16 cellular contexts compared by ENCODE assay signal in genomic region chr15:58459562-58459961, GRCh38. TPM values are rescaled to one million over a fixed set of nuclear protein-coding genes. Genes with fewer than 3 reads are reported as not detected.
DNase-seq lines count a peak whose midpoint lies in the region; ATAC-seq, FAIRE-seq and TF ChIP-seq lines count a peak whose summit lies in the region.
"Had no signal": no experiment of that assay in that cellular context is flagged by ENCODE, and none has a peak within 500 bp of the region (broad histone marks: within the 10 kb centered on the region; RNA-seq: fewer than 3 reads in every experiment).

No MANE protein-coding gene starts in this region.

- no peak overlapping the region for H3K4me2 ChIP-seq in mammary epithelial cell (ENCODE audit: insufficient read depth, low read depth, low read length)

- in situ Hi-C loops in mammary epithelial cell (cut with MboI; ENCODE audit: low sequenced_read_pairs in 2 of 2): no loop called here

- H3K27me3 ChIP-seq in breast epithelium (no peaks in the 10 kb centered on the region), mammary epithelial cell (ENCODE audit: insufficient read depth, low read length) (no peaks in the 10 kb centered on the region), mucosa of rectum (ENCODE audit: control insufficient read depth in 2 of 2, insufficient read depth in 2 of 2, low read length in 2 of 2) (no peaks in the 10 kb centered on the region), dorsolateral prefrontal cortex (no peaks in the 10 kb centered on the region)
- H3K27me3 ChIP-seq: ovary, Peyer's patch had no signal

- H4K20me1 ChIP-seq in mammary epithelial cell (ENCODE audit: insufficient read depth, low read length): no peaks in the 10 kb centered on the region

- no peak for FAIRE-seq in GM12891 (lab: Jason Lieb, UNC)
- FAIRE-seq: bronchial epithelial cell, G401.6 had no signal

- H3K79me2 ChIP-seq in mammary epithelial cell (ENCODE audit: insufficient read depth, low read length): no peaks in the 10 kb centered on the region

- no TSS peak for BruUV-seq in mammary epithelial cell (replicated peaks; lab: Mats Ljungman, UMichigan)

- no peak for DNase-seq in breast epithelium (ENCODE audit: low spot score in 2 of 2)
- DNase-seq in mammary epithelial cell: no peak
- peak; percentile 44 for DNase-seq in dermis blood vessel endothelial cell
- DNase-seq in GM12891 (ENCODE audit: insufficient read length, low spot score): no peak
- no peak for DNase-seq in hepatic stellate cell (ENCODE audit: low spot score)
- DNase-seq in dorsolateral prefrontal cortex: no peak
- DNase-seq: activated T-cell treated with anti-CD3 and anti-CD28 coated beads, Interleukin-2, amount 50 U/mL, for 72 hours; NCI-H1694 treated with DMSO at 0.1 percent for 48 hours; stimulated activated CD4-positive, alpha-beta T cell treated with anti-CD3 and anti-CD28 coated beads, Interleukin-2, amount 100 ng/mL, for 48 hours had no signal

- ATAC-seq in HG02610 (IDR thresholded peaks at IDR 0.05; ENCODE audit: unreplicated experiment): no peak
- ATAC-seq: activated T-cell treated with anti-CD3 and anti-CD28 coated beads, Interleukin-2, amount 50 U/mL, for 72 hours had no signal

- H3K27ac ChIP-seq in breast epithelium (peak overlapping the region; percentile 25 to 45), mammary epithelial cell (ENCODE audit: insufficient read depth, low read depth, low read length) (no peak overlapping the region), mucosa of rectum (ENCODE audit: low read depth in 2 of 2, low read length in 2 of 2) (peak overlapping the region; percentile 35 to 73), dorsolateral prefrontal cortex (peak overlapping the region in 27 of 59 donors; percentile 1 to 76 (median 43))
- H3K27ac ChIP-seq: ovary, VCaP had no signal

- no peaks in the 10 kb centered on the region for H3K9me3 ChIP-seq in breast epithelium
- no peaks in the 10 kb centered on the region for H3K9me3 ChIP-seq in mammary epithelial cell (replicated peaks; ENCODE audit: insufficient read depth, low read length)
- no peaks in the 10 kb centered on the region for H3K9me3 ChIP-seq in mucosa of rectum (ENCODE audit: control insufficient read depth in 2 of 2, low read length in 2 of 2)
- H3K9me3 ChIP-seq: ovary, Peyer's patch had no signal

- TF ChIP-seq CTCF in breast epithelium (IDR thresholded peaks at IDR 0.05) (no peak), mammary epithelial cell (conservative IDR thresholded peaks at IDR 0.05 in 1 of 2, IDR thresholded peaks at IDR 0.05 in 1 of 2; ENCODE audit: extremely low read depth in 1 of 2, insufficient read depth in 1 of 2, low read depth in 1 of 2, low read length in 2 of 2) (no peak), dorsolateral prefrontal cortex (IDR thresholded peaks at IDR 0.05 in 54 of 56, conservative IDR thresholded peaks at IDR 0.05 in 2 of 56; ENCODE audit: low read depth in 1 of 56, partially characterized antibody in 56 of 56) (no peak)

- no peak overlapping the region for H3K4me3 ChIP-seq in breast epithelium
- H3K4me3 ChIP-seq in mammary epithelial cell (replicated peaks in 1 of 3; ENCODE audit: insufficient read depth in 1 of 3, low read depth in 2 of 3, low read length in 3 of 3): no peak overlapping the region
- H3K4me3 ChIP-seq in mucosa of rectum (ENCODE audit: low read length in 2 of 2): no peak overlapping the region
- H3K4me3 ChIP-seq in dorsolateral prefrontal cortex: no peak overlapping the region
- H3K4me3 ChIP-seq: ovary, Peyer's patch had no signal

- H3K36me3 ChIP-seq in breast epithelium: no peaks in the 10 kb centered on the region
- H3K36me3 ChIP-seq in mammary epithelial cell (ENCODE audit: insufficient read depth, low read length): no peaks in the 10 kb centered on the region
- H3K36me3 ChIP-seq in mucosa of rectum (ENCODE audit: control insufficient read depth in 2 of 2, insufficient read depth in 2 of 2, low read length in 2 of 2): no peaks in the 10 kb centered on the region
- H3K36me3 ChIP-seq: ovary, Peyer's patch had no signal

- H3K4me1 ChIP-seq in breast epithelium: no peaks in the 10 kb centered on the region
- peaks cover 34% of the 10 kb centered on the region for H3K4me1 ChIP-seq in mammary epithelial cell (ENCODE audit: insufficient read depth, low read length)
- H3K4me1 ChIP-seq in mucosa of rectum (ENCODE audit: control insufficient read depth in 2 of 2, insufficient read depth in 2 of 2, low read length in 2 of 2): peaks cover 23 to 51% of the 10 kb centered on the region in 2 donors

- H3K9ac ChIP-seq in mammary epithelial cell (ENCODE audit: insufficient read depth, low read length): no peak overlapping the region
- H3K9ac ChIP-seq in mucosa of rectum (ENCODE audit: low read depth in 1 of 2, low read length in 2 of 2): no peak overlapping the region

- whole genome bisulfite sequencing in mammary epithelial cell (ENCODE audit: low coverage, missing lambda C conversion rate): 98% methylated on average over 5 of the region's 9 CpGs

- intact Hi-C loops in breast epithelium (cut with DNase I; ENCODE audit: low total_unique reads) (no loop called here), mammary epithelial cell (cut with micrococcal nuclease) (no loop called here), dorsolateral prefrontal cortex (cut with DNase I) (loop anchor here in 1 of 2 donors (10.0 kb wide), 1 partner anchor 55 kb away; no protein-coding TSS in a partner anchor)

- CTCF ChIA-PET in mammary epithelial cell (lab: Charles Lee; ENCODE audit: low non-redundant PET): no interaction called here

- TF ChIP-seq POLR2A in breast epithelium (IDR thresholded peaks at IDR 0.05): no peak
- TF ChIP-seq POLR2A in GM12891 (IDR thresholded peaks at IDR 0.05; ENCODE audit: low read depth, low read length): no peak

- H2AFZ ChIP-seq in mammary epithelial cell (ENCODE audit: low read depth, low read length): no peak overlapping the region

- dilution Hi-C loops in mammary epithelial cell (cut with HindIII; ENCODE audit: low sequenced_read_pairs): no loop called here

TF ChIP-seq in GM12891, 5 proteins besides CTCF, POLR2A, EP300 and RAD21:
- TF ChIP-seq POLR2AphosphoS5 (IDR thresholded peaks at IDR 0.05; ENCODE audit: low read depth, low read length) (no peak), PAX5 (IDR thresholded peaks at IDR 0.05; ENCODE audit: insufficient read depth, low read length, severe bottlenecking) (no peak), POU2F2 (IDR thresholded peaks at IDR 0.05; ENCODE audit: low read depth, low read length) (no peak), TAF1 (IDR thresholded peaks at IDR 0.05; ENCODE audit: low read depth, low read length) (no peak), SPI1 (IDR thresholded peaks at IDR 0.05; ENCODE audit: low read depth, low read length) (no peak)

RNA-seq across cellular contexts. Expression of gene LIPC, which starts 27.8 kb away (rescaled TPM):
- total RNA-seq in breast epithelium (under 1 TPM in 2 of 3 donors, not detected in 1; 0.15 to 0.80 TPM), mammary epithelial cell (not detected), dermis blood vessel endothelial cell (0.14 and 0.34 TPM in 2 replicates), dorsolateral prefrontal cortex (1 to 10 TPM in 100 of 120 experiments, under 1 TPM in 20; 0.46 to 4.2 (median 1.7) TPM)
- polyA plus RNA-seq in mammary epithelial cell: not detected
- polyA minus RNA-seq in mammary epithelial cell: not detected
- polyA plus RNA-seq in GM12891 (2012; ENCODE audit: low read depth, missing spikeins): 0.12 TPM
